ENCODE assay signal across 1 cellular context in genomic region chr1:5990913-5991783, GRCh38.
TF ChIP-seq lines count a peak whose summit lies in the region.

No MANE protein-coding gene starts in this region.

TF ChIP-seq in HepG2, 621 proteins besides CTCF, POLR2A, EP300 and RAD21 (continued from another document):
- TF ChIP-seq, protein P1, sequence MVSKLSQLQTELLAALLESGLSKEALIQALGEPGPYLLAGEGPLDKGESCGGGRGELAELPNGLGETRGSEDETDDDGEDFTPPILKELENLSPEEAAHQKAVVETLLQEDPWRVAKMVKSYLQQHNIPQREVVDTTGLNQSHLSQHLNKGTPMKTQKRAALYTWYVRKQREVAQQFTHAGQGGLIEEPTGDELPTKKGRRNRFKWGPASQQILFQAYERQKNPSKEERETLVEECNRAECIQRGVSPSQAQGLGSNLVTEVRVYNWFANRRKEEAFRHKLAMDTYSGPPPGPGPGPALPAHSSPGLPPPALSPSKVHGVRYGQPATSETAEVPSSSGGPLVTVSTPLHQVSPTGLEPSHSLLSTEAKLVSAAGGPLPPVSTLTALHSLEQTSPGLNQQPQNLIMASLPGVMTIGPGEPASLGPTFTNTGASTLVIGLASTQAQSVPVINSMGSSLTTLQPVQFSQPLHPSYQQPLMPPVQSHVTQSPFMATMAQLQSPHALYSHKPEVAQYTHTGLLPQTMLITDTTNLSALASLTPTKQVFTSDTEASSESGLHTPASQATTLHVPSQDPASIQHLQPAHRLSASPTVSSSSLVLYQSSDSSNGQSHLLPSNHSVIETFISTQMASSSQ (IDR thresholded peaks at IDR 0.05; ENCODE audit: low read depth) = no peak
- TF ChIP-seq, protein P1 (CRISPR knock-in tag; IDR thresholded peaks at IDR 0.05; ENCODE audit: borderline replicate concordance) = no peak
- TF ChIP-seq KLF15 (CRISPR knock-in tag; IDR thresholded peaks at IDR 0.05; ENCODE audit: borderline replicate concordance) = no peak
- no peak for TF ChIP-seq NR1H2 (CRISPR knock-in tag; IDR thresholded peaks at IDR 0.05; ENCODE audit: borderline replicate concordance, low read depth)
- TF ChIP-seq FOXM1 (CRISPR knock-in tag; IDR thresholded peaks at IDR 0.05) = no peak
- no peak for TF ChIP-seq ZNF562 (CRISPR knock-in tag; IDR thresholded peaks at IDR 0.05; ENCODE audit: borderline replicate concordance)
- TF ChIP-seq ZNF674 (CRISPR knock-in tag; IDR thresholded peaks at IDR 0.05; ENCODE audit: low read depth) = no peak
- TF ChIP-seq KDM5A (IDR thresholded peaks at IDR 0.05; ENCODE audit: borderline replicate concordance, low read length) = no peak
- TF ChIP-seq NR0B2 (CRISPR knock-in tag; IDR thresholded peaks at IDR 0.05) = 0 out of 2 replicates have a peak, but pooled peaks have one; percentile 72
- TF ChIP-seq CSRNP1 (CRISPR knock-in tag; IDR thresholded peaks at IDR 0.05) = no peak
